Comparison of ENCODE assay signal across 29 cellular contexts in the genomic region with DNA sequence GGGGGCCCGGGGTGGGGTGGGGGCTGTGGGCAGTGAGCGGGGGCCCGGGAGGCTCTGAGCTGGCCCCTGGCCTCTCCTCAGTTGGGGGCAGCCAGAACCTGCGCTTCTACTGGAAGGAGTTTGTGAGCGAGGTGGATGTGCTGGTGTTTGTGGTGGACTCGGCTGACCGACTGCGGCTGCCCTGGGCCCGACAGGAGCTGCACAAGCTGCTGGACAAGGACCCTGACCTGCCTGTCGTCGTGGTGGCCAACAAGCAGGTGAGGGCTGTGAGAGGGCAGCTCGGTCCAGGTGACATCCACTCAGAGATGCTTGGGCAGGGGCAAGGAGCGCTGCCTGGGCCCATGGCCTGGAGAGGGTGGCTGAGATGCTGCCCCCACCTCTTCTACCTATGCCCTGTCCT.
"Had no signal": no experiment of that assay in that cellular context is flagged by ENCODE, and none has a peak within 500 bp of the region (broad histone marks: within the 10 kb centered on the region; RNA-seq: fewer than 3 reads in every experiment).

No MANE protein-coding gene starts in this region.

- H3K9me3 Mint-ChIP-seq: immature natural killer cell; naive thymus-derived CD8-positive, alpha-beta T cell; nephron progenitor cell; neural progenitor cell; stimulated activated naive B cell treated with anti-CD40 and anti-IgM and Interleukin-4, amounts not matched to agents 10 μg/mL and 1 μg/mL and 100 μg/mL, for 72 hours had no signal

- H3K9me3 ChIP-seq: left lung, lower lobe of right lung, neutrophil, right atrium auricular region, sigmoid colon, stomach, testis, thyroid gland, transverse colon, upper lobe of left lung, vagina had no signal

- H3K27ac ChIP-seq: left lung, lower lobe of right lung, neural progenitor cell, neutrophil, parathyroid adenoma, sigmoid colon, stomach, testis, thyroid gland, transverse colon, upper lobe of left lung, vagina had no signal

- H3K4me1 ChIP-seq: neural progenitor cell, parathyroid adenoma had no signal

- H3K4me3 Mint-ChIP-seq: immature natural killer cell; nephron progenitor cell; neural progenitor cell; stimulated activated naive B cell treated with anti-CD40 and anti-IgM and Interleukin-4, amounts not matched to agents 10 μg/mL and 1 μg/mL and 100 μg/mL, for 72 hours had no signal

- H3K27me3 ChIP-seq: right atrium auricular region, sigmoid colon, testis, thyroid gland, vagina had no signal

- H3K36me3 ChIP-seq: left lung, neural progenitor cell, neutrophil, transverse colon had no signal

- ATAC-seq: left colon; left lung; lower lobe of right lung; naive thymus-derived CD8-positive, alpha-beta T cell; stimulated activated naive B cell treated with anti-CD40 and anti-IgM and Interleukin-4, amounts not matched to agents 10 μg/mL and 1 μg/mL and 100 μg/mL, for 72 hours; stimulated activated naive CD8-positive, alpha-beta T cell treated with anti-CD3 and anti-CD28 coated beads, Interleukin-15, Interleukin-2, amounts not matched to agents 100 U/mL and 50 U/mL, for 24 hours had no signal

- DNase-seq: hippocampal formation; immature natural killer cell; kidney; left colon; left lung; lower lobe of right lung; mammary epithelial cell; mesenchymal stem cell; naive thymus-derived CD8-positive, alpha-beta T cell; nephron progenitor cell; occipital lobe; sigmoid colon; stimulated activated CD4-positive, alpha-beta T cell treated with anti-CD3 and anti-CD28 coated beads, Interleukin-1b, Interleukin-23, amount 100 ng/mL, for 48 hours; stimulated activated CD4-positive, alpha-beta T cell treated with anti-CD3 and anti-CD28 coated beads, Interleukin-2, amount 100 ng/mL, for 48 hours; stimulated activated CD4-positive, alpha-beta T cell treated with anti-CD3 and anti-CD28 coated beads, Interleukin-4, amount 100 ng/mL, for 4 hours; stimulated activated CD8-positive, alpha-beta memory T cell treated with anti-CD3 and anti-CD28 coated beads, Interleukin-4, amount 100 ng/mL, for 48 hours; stimulated activated naive B cell treated with anti-CD40 and anti-IgM and Interleukin-4, amounts not matched to agents 10 μg/mL and 1 μg/mL and 100 μg/mL, for 72 hours; stimulated activated naive CD8-positive, alpha-beta T cell treated with anti-CD3 and anti-CD28 coated beads, Interleukin-15, Interleukin-2, amounts not matched to agents 100 U/mL and 50 U/mL, for 24 hours; stomach; testis; thyroid gland; transverse colon had no signal

- H3K27ac Mint-ChIP-seq: nephron progenitor cell; neural progenitor cell; stimulated activated naive B cell treated with anti-CD40 and anti-IgM and Interleukin-4, amounts not matched to agents 10 μg/mL and 1 μg/mL and 100 μg/mL, for 72 hours had no signal

- H3K4me3 ChIP-seq: left lung, lower lobe of right lung, neural progenitor cell, right atrium auricular region, sigmoid colon, smooth muscle cell, stomach, testis, thyroid gland, transverse colon, upper lobe of left lung, vagina had no signal
